In genomic region chr2:105604938-105605337, GRCh38 we compare ENCODE assay signal across 14 cellular contexts.
DNase-seq lines count a peak whose midpoint lies in the region; ATAC-seq, FAIRE-seq and TF ChIP-seq lines count a peak whose summit lies in the region.
"Had no signal": no experiment of that assay in that cellular context is flagged by ENCODE, and none has a peak within 500 bp of the region (broad histone marks: within the 10 kb centered on the region; RNA-seq: fewer than 3 reads in every experiment).

No MANE protein-coding gene starts in this region.

- POLR2A ChIA-PET in K562 (lab: Yijun Ruan, JAX) = interaction anchor here (0.7 kb wide), 1 partner anchor 9 kb away, joined by 4 read pairs; no protein-coding TSS in a partner anchor

- intact Hi-C loops in K562 (cut with micrococcal nuclease) = loop anchor here (5.0 kb wide), 1 partner anchor 72 kb away; no protein-coding TSS in a partner anchor
- intact Hi-C loops in activated T-helper 1 cell treated with anti-CD3 and anti-CD28 coated beads, Interleukin-12 subunit alpha, Interleukin-12 subunit beta, Interleukin-2, Interleukin-4 antibody, amounts not matched to agents 30 ng/mL and 10 ng/mL and 1 ng/mL, durations not matched to agents 14 hours and 24 hours and 36 hours (cut with micrococcal nuclease) = no loop called here

- H3K4me1 ChIP-seq in K562 (replicated peaks in 1 of 2; ENCODE audit: control insufficient read depth in 2 of 2, insufficient read depth in 2 of 2, low read length in 2 of 2) (peaks cover 16 to 20% of the 10 kb centered on the region in 2 experiments), gastroesophageal sphincter (peaks cover 6 to 27% (median 13%) of the 10 kb centered on the region in 3 donors), mesenchymal stem cell (ENCODE audit: control insufficient read depth, insufficient read depth, low read depth, low read length) (no peaks in the 10 kb centered on the region)
- H3K4me1 ChIP-seq: A549, uterus had no signal

- H3K4me3 ChIP-seq in AG10803 (ENCODE audit: low read length) = no peak overlapping the region
- no peak overlapping the region for H3K4me3 ChIP-seq in K562
- H3K4me3 ChIP-seq in gastroesophageal sphincter = peak overlapping the region; percentile 9 to 10
- H3K4me3 ChIP-seq in mesenchymal stem cell (ENCODE audit: insufficient read depth in 1 of 2, low read depth in 1 of 2, low read length in 2 of 2) = no peak overlapping the region
- H3K4me3 ChIP-seq: A549, uterus had no signal

- H3K18ac ChIP-seq in mesenchymal stem cell (ENCODE audit: low read depth in 1 of 2, low read length in 2 of 2) = no peak overlapping the region

- DNase-seq in AG10803 (ENCODE audit: low read depth) = peak; percentile 7
- DNase-seq in K562 (ENCODE audit: extremely low read depth in 1 of 4, low spot score in 3 of 4) = no peak
- DNase-seq in omental fat pad (ENCODE audit: low spot score) = no peak
- DNase-seq in activated T-helper 1 cell treated with anti-CD3 and anti-CD28 coated beads, Interleukin-12 subunit alpha, Interleukin-12 subunit beta, Interleukin-2, Interleukin-4 antibody, amounts not matched to agents 30 ng/mL and 10 ng/mL and 1 ng/mL, durations not matched to agents 14 hours and 24 hours and 36 hours (ENCODE audit: low spot score) = no peak
- DNase-seq in mesenchymal stem cell = no peak
- DNase-seq in natural killer cell treated with Interleukin-12 subunit alpha and Interleukin-12 subunit beta and Interleukin-15 and Interleukin-18, amount 100 ng/mL, for 72 hours (ENCODE audit: low spot score) = no peak
- DNase-seq: NCI-H1694 treated with DMSO at 0.1 percent for 48 hours, SK-N-SH, WERI-Rb-1 had no signal

- H2AK5ac ChIP-seq in mesenchymal stem cell (ENCODE audit: low read length, severe bottlenecking) = no peak overlapping the region

- no peak overlapping the region for H2BK5ac ChIP-seq in mesenchymal stem cell (ENCODE audit: low read depth, low read length, poor library complexity, severe bottlenecking)

- TF ChIP-seq POLR2A in K562 (conservative IDR thresholded peaks at IDR 0.05) (no peak), gastroesophageal sphincter (IDR thresholded peaks at IDR 0.05) (no peak)

- H3K27me3 ChIP-seq in K562 (ENCODE audit: control insufficient read depth in 2 of 2, insufficient read depth in 2 of 2, low read length in 2 of 2) = no peaks in the 10 kb centered on the region
- no peaks in the 10 kb centered on the region for H3K27me3 ChIP-seq in gastroesophageal sphincter
- peaks cover 3 to 6% of the 10 kb centered on the region in 2 experiments for H3K27me3 ChIP-seq in mesenchymal stem cell (ENCODE audit: control insufficient read depth in 1 of 2, insufficient read depth in 1 of 2, low read length in 2 of 2)
- H3K27me3 ChIP-seq: uterus had no signal

- no peak for ATAC-seq in K562
- ATAC-seq in gastroesophageal sphincter = peak; percentile 89
- peak; percentile 53 for ATAC-seq in omental fat pad (ENCODE audit: low FRiP score)
- no peak for ATAC-seq in HG02571 (IDR thresholded peaks at IDR 0.05; ENCODE audit: unreplicated experiment)
- ATAC-seq in natural killer cell treated with Interleukin-12 subunit alpha and Interleukin-12 subunit beta and Interleukin-15 and Interleukin-18, amount 100 ng/mL, for 72 hours = no peak
- ATAC-seq: A549 had no signal

- no peaks in the 10 kb centered on the region for H3K79me1 ChIP-seq in mesenchymal stem cell (replicated peaks; ENCODE audit: low read length, poor library complexity, severe bottlenecking)

- H3K23ac ChIP-seq in mesenchymal stem cell (ENCODE audit: low read length in 2 of 2) = no peak overlapping the region

- 81% methylated on average over 3 of the region's 3 CpGs for WGBS in K562 (ENCODE audit: insufficient coverage, low coverage, missing lambda C conversion rate)
- 27% methylated on average over 3 of the region's 3 CpGs; no CpG with 5 or more reads in 1 of the 2 donors for WGBS in gastroesophageal sphincter (ENCODE audit: low coverage in 1 of 2), 2 donors
- WGBS in mesenchymal stem cell = 86% methylated on average over 3 of the region's 3 CpGs

- no peak for FAIRE-seq in K562 (lab: Jason Lieb, UNC)
- FAIRE-seq: A549 had no signal

- no peaks in the 10 kb centered on the region for H3K9me3 ChIP-seq in K562 (replicated peaks; ENCODE audit: control insufficient read depth, insufficient read depth, low read depth, low read length)
- H3K9me3 ChIP-seq in gastroesophageal sphincter = no peaks in the 10 kb centered on the region
- H3K9me3 ChIP-seq in mesenchymal stem cell (ENCODE audit: control insufficient read depth, low read length) = no peaks in the 10 kb centered on the region
- H3K9me3 ChIP-seq: A549, SK-N-SH, uterus had no signal

- H3K4me2 ChIP-seq in K562 (ENCODE audit: insufficient read depth, low read length) (no peak overlapping the region), mesenchymal stem cell (ENCODE audit: low read length, poor library complexity, severe bottlenecking) (no peak overlapping the region)
- H3K4me2 ChIP-seq: A549, KMS-11, SK-N-SH had no signal

- no peak overlapping the region for H3K27ac Mint-ChIP-seq in activated T-helper 1 cell treated with anti-CD3 and anti-CD28 coated beads, Interleukin-12 subunit alpha, Interleukin-12 subunit beta, Interleukin-2, Interleukin-4 antibody, amounts not matched to agents 30 ng/mL and 10 ng/mL and 1 ng/mL, durations not matched to agents 14 hours and 24 hours and 36 hours
- H3K27ac Mint-ChIP-seq in natural killer cell treated with Interleukin-12 subunit alpha and Interleukin-12 subunit beta and Interleukin-15 and Interleukin-18, amount 100 ng/mL, for 72 hours = no peak overlapping the region

- TF ChIP-seq CTCF in AG10803 (conservative IDR thresholded peaks at IDR 0.05; ENCODE audit: low read length) = no peak
- no peak for TF ChIP-seq CTCF in K562 (IDR thresholded peaks at IDR 0.05 in 2 of 3, conservative IDR thresholded peaks at IDR 0.05 in 1 of 3; ENCODE audit: insufficient read depth in 2 of 3, low read depth in 1 of 3, low read length in 3 of 3)
- no peak for TF ChIP-seq CTCF in gastroesophageal sphincter (IDR thresholded peaks at IDR 0.05)
- no peak for TF ChIP-seq CTCF in omental fat pad (IDR thresholded peaks at IDR 0.05)

- H3K4ac ChIP-seq in mesenchymal stem cell (ENCODE audit: low read depth in 1 of 2, low read length in 2 of 2) = no peak overlapping the region

- H4K91ac ChIP-seq in mesenchymal stem cell (ENCODE audit: low read length) = no peak overlapping the region

- no peaks in the 10 kb centered on the region for H3K9me3 Mint-ChIP-seq in activated T-helper 1 cell treated with anti-CD3 and anti-CD28 coated beads, Interleukin-12 subunit alpha, Interleukin-12 subunit beta, Interleukin-2, Interleukin-4 antibody, amounts not matched to agents 30 ng/mL and 10 ng/mL and 1 ng/mL, durations not matched to agents 14 hours and 24 hours and 36 hours
- H3K9me3 Mint-ChIP-seq in natural killer cell treated with Interleukin-12 subunit alpha and Interleukin-12 subunit beta and Interleukin-15 and Interleukin-18, amount 100 ng/mL, for 72 hours = no peaks in the 10 kb centered on the region

- no peak overlapping the region for H3K27ac ChIP-seq in K562 (ENCODE audit: extremely low read depth, low read depth, low read length)
- H3K27ac ChIP-seq in gastroesophageal sphincter = peak overlapping the region; percentile 55 to 82 (median 78)
- no peak overlapping the region for H3K27ac ChIP-seq in mesenchymal stem cell (ENCODE audit: low read length, poor library complexity, severe bottlenecking)
- H3K27ac ChIP-seq: A549, KMS-11, WERI-Rb-1 had no signal

- no peaks in the 10 kb centered on the region for H3K36me3 ChIP-seq in K562 (ENCODE audit: control insufficient read depth, insufficient read depth, low read length)
- no peaks in the 10 kb centered on the region for H3K36me3 ChIP-seq in gastroesophageal sphincter
- no peaks in the 10 kb centered on the region for H3K36me3 ChIP-seq in mesenchymal stem cell (ENCODE audit: control insufficient read depth in 1 of 2, insufficient read depth in 2 of 2, low read depth in 1 of 2, low read length in 2 of 2)
- H3K36me3 ChIP-seq: uterus, WERI-Rb-1 had no signal

- H3K27me3 Mint-ChIP-seq in activated T-helper 1 cell treated with anti-CD3 and anti-CD28 coated beads, Interleukin-12 subunit alpha, Interleukin-12 subunit beta, Interleukin-2, Interleukin-4 antibody, amounts not matched to agents 30 ng/mL and 10 ng/mL and 1 ng/mL, durations not matched to agents 14 hours and 24 hours and 36 hours (ENCODE audit: insufficient read depth) = peaks cover 17% of the 10 kb centered on the region
- H3K27me3 Mint-ChIP-seq in natural killer cell treated with Interleukin-12 subunit alpha and Interleukin-12 subunit beta and Interleukin-15 and Interleukin-18, amount 100 ng/mL, for 72 hours = peaks cover 8 to 14% of the 10 kb centered on the region in 2 donors

- H3K79me2 ChIP-seq in K562 (ENCODE audit: control insufficient read depth, insufficient read depth, low read length) = no peaks in the 10 kb centered on the region

- BruUV-seq in K562 (replicated peaks; lab: Mats Ljungman, UMichigan) = no TSS peak

- H3K14ac ChIP-seq in mesenchymal stem cell (ENCODE audit: low read length in 2 of 2) = no peak overlapping the region

- no peak overlapping the region for H2BK15ac ChIP-seq in mesenchymal stem cell (ENCODE audit: low read depth, poor library complexity, severe bottlenecking)

- H2BK12ac ChIP-seq in mesenchymal stem cell (ENCODE audit: low read length in 2 of 2) = no peak overlapping the region

- H2BK120ac ChIP-seq in mesenchymal stem cell (ENCODE audit: low read depth, low read length) = no peak overlapping the region

- H3K4me1 Mint-ChIP-seq in activated T-helper 1 cell treated with anti-CD3 and anti-CD28 coated beads, Interleukin-12 subunit alpha, Interleukin-12 subunit beta, Interleukin-2, Interleukin-4 antibody, amounts not matched to agents 30 ng/mL and 10 ng/mL and 1 ng/mL, durations not matched to agents 14 hours and 24 hours and 36 hours (ENCODE audit: low read depth) = no peaks in the 10 kb centered on the region
- no peaks in the 10 kb centered on the region for H3K4me1 Mint-ChIP-seq in natural killer cell treated with Interleukin-12 subunit alpha and Interleukin-12 subunit beta and Interleukin-15 and Interleukin-18, amount 100 ng/mL, for 72 hours (ENCODE audit: low read depth in 2 of 2)

- TF ChIP-seq EP300 in K562 (IDR thresholded peaks at IDR 0.05; ENCODE audit: low read length) (no peak), gastroesophageal sphincter (IDR thresholded peaks at IDR 0.05) (no peak)

- no peak for TF ChIP-seq RAD21 in K562 (CRISPR knock-in tag; conservative IDR thresholded peaks at IDR 0.05 in 1 of 2, IDR thresholded peaks at IDR 0.05 in 1 of 2)

- H3K9me1 ChIP-seq in K562 (ENCODE audit: control insufficient read depth, insufficient read depth, low read length) = no peaks in the 10 kb centered on the region

- no peak overlapping the region for H3K4me3 Mint-ChIP-seq in activated T-helper 1 cell treated with anti-CD3 and anti-CD28 coated beads, Interleukin-12 subunit alpha, Interleukin-12 subunit beta, Interleukin-2, Interleukin-4 antibody, amounts not matched to agents 30 ng/mL and 10 ng/mL and 1 ng/mL, durations not matched to agents 14 hours and 24 hours and 36 hours
- no peak overlapping the region for H3K4me3 Mint-ChIP-seq in natural killer cell treated with Interleukin-12 subunit alpha and Interleukin-12 subunit beta and Interleukin-15 and Interleukin-18, amount 100 ng/mL, for 72 hours

- no peaks in the 10 kb centered on the region for H3K36me3 Mint-ChIP-seq in activated T-helper 1 cell treated with anti-CD3 and anti-CD28 coated beads, Interleukin-12 subunit alpha, Interleukin-12 subunit beta, Interleukin-2, Interleukin-4 antibody, amounts not matched to agents 30 ng/mL and 10 ng/mL and 1 ng/mL, durations not matched to agents 14 hours and 24 hours and 36 hours (ENCODE audit: low read depth)
- H3K36me3 Mint-ChIP-seq in natural killer cell treated with Interleukin-12 subunit alpha and Interleukin-12 subunit beta and Interleukin-15 and Interleukin-18, amount 100 ng/mL, for 72 hours = no peaks in the 10 kb centered on the region

- H4K20me1 ChIP-seq in K562 (replicated peaks; ENCODE audit: control insufficient read depth, insufficient read depth, low read length) = no peaks in the 10 kb centered on the region

- H4K8ac ChIP-seq in mesenchymal stem cell (ENCODE audit: low read length) = no peak overlapping the region

- CTCF ChIA-PET in K562 (lab: Yijun Ruan, JAX; ENCODE audit: low intra/inter-chr PET ratio) = no interaction called here

- H3K9ac ChIP-seq in K562 (ENCODE audit: insufficient read depth in 1 of 2, low read depth in 2 of 2, low read length in 2 of 2) (no peak overlapping the region; a peak in 1 of 4 replicates), mesenchymal stem cell (ENCODE audit: low read length) (no peak overlapping the region)
- H3K9ac ChIP-seq: KMS-11, SK-N-SH had no signal

- in situ Hi-C loops in K562 (cut with MboI) = no loop called here

- H2AFZ ChIP-seq in K562 (ENCODE audit: low read depth, low read length) = no peak overlapping the region
- no peak overlapping the region for H2AFZ ChIP-seq in mesenchymal stem cell (ENCODE audit: low read depth, low read length)

Comparison
In these comparisons a context has a peak if more than half of its experiments do, and no peak if none do; other contexts are left out.
1. H3K4me3 ChIP-seq: peak in gastroesophageal sphincter (2 of 2); none in AG10803 (single experiment), K562 (single experiment) and mesenchymal stem cell (0 of 2).
2. ATAC-seq: peak in gastroesophageal sphincter (single experiment) and omental fat pad (single experiment); none in K562 (single experiment), HG02571 (single experiment) and natural killer cell treated with Interleukin-12 subunit alpha and Interleukin-12 subunit beta and Interleukin-15 and Interleukin-18, amount 100 ng/mL, for 72 hours (0 of 2).
3. H3K27ac ChIP-seq: peak in gastroesophageal sphincter (4 of 4); none in K562 (single experiment) and mesenchymal stem cell (single experiment).